Comparison of ENCODE assay signal across 9 cellular contexts in genomic region chr3:133663569-133664313, GRCh38. TPM values are rescaled to one million over a fixed set of nuclear protein-coding genes. Genes with fewer than 3 reads are reported as not detected.
DNase-seq lines count a peak whose midpoint lies in the region; ATAC-seq, FAIRE-seq and TF ChIP-seq lines count a peak whose summit lies in the region.
"Had no signal": no experiment of that assay in that cellular context is flagged by ENCODE, and none has a peak within 500 bp of the region (broad histone marks: within the 10 kb centered on the region; RNA-seq: fewer than 3 reads in every experiment).

No MANE protein-coding gene starts in this region.

- no TSS peak for BruUV-seq in HepG2 (replicated peaks; lab: Mats Ljungman, UMichigan)

- TF ChIP-seq RAD21 in HepG2 (CRISPR knock-in tag; IDR thresholded peaks at IDR 0.05) = peak; percentile 86

- H3K27me3 Mint-ChIP-seq in chondrocyte (ENCODE audit: low read depth) = no peaks in the 10 kb centered on the region

- peaks cover 44% of the 10 kb centered on the region for H3K79me2 ChIP-seq in HepG2 (ENCODE audit: insufficient read depth, low read length)

- in situ Hi-C loops in HepG2 (cut with HindIII; ENCODE audit: extremely low pct_ligation_motif_present, low pct_unique_long_range_greater_than_20kb) = loop anchor here (5.0 kb wide), 2 partner anchors 84 to 159 kb away; partner anchors contain the start of gene TF

- H3K36me3 Mint-ChIP-seq in chondrocyte (ENCODE audit: low read depth) = peaks cover 4% of the 10 kb centered on the region

- TF ChIP-seq EP300 in HepG2 (IDR thresholded peaks at IDR 0.05; ENCODE audit: low read depth in 2 of 2, low read length in 2 of 2) = 0 out of 4 replicates have a peak, but pooled peaks of 1 of the 2 experiments have one; percentile 9
- no peak for TF ChIP-seq EP300 in HepG2 (CRISPR knock-in tag; IDR thresholded peaks at IDR 0.05; ENCODE audit: borderline replicate concordance)

- no peaks in the 10 kb centered on the region for H3K9me3 ChIP-seq in HepG2 (ENCODE audit: low read length)

- peak overlapping the region; percentile 9 for H3K4me3 Mint-ChIP-seq in chondrocyte (ENCODE audit: unreplicated experiment)

- intact Hi-C loops in HepG2 (cut with micrococcal nuclease; ENCODE audit: unreplicated experiment) = loop anchor here (1.0 to 5.0 kb wide), 4 partner anchors 44 to 159 kb away; partner anchors contain the start of gene TF

- H3K4me1 Mint-ChIP-seq in chondrocyte (ENCODE audit: low read depth) = peaks cover 38% of the 10 kb centered on the region

- WGBS in HepG2 (ENCODE audit: low lambda C conversion rate) = 26% methylated on average over 7 of the region's 7 CpGs

- no peaks in the 10 kb centered on the region for H3K9me3 Mint-ChIP-seq in chondrocyte (ENCODE audit: low read depth)

- no peak overlapping the region; the same call in 1 of the 2 replicates for H3K9ac ChIP-seq in HepG2 (ENCODE audit: insufficient read depth, low read depth, low read length)

- no peak overlapping the region for H3K27ac ChIP-seq in HepG2 (ENCODE audit: extremely low read length, insufficient read depth, low read length)
- H3K27ac ChIP-seq: skin epidermis had no signal

- peak; percentile 94 for FAIRE-seq in HepG2 (lab: Jason Lieb, UNC)

- no peak for TF ChIP-seq POLR2A in HepG2 (IDR thresholded peaks at IDR 0.05; ENCODE audit: insufficient read depth in 1 of 2, low read depth in 2 of 2, low read length in 2 of 2)

- no peaks in the 10 kb centered on the region; a peak in 1 of 5 replicates for H3K27me3 ChIP-seq in HepG2 (ENCODE audit: control insufficient read depth in 1 of 2, insufficient read depth in 2 of 2, low read length in 2 of 2)

- peak overlapping the region; percentile 70 for H3K4me2 ChIP-seq in HepG2 (ENCODE audit: low read depth, low read length)

- DNase-seq in AG10803 (ENCODE audit: low read depth) (peak; percentile 48), NCI-H1436 (lab: John Stamatoyannopoulos, UW) (peak; percentile 80), chondrocyte (ENCODE audit: low spot score) (no peak), HepG2 (ENCODE audit: low spot score) (peak; percentile 82), T-helper 9 cell (no peak)

- peaks cover 0 to 2% of the 10 kb centered on the region in 2 experiments; a peak in 1 of 5 replicates for H3K36me3 ChIP-seq in HepG2 (replicated peaks in 1 of 2; ENCODE audit: control insufficient read depth in 1 of 2, insufficient read depth in 2 of 2, low read length in 2 of 2)

- ATAC-seq in HG02759 (IDR thresholded peaks at IDR 0.05; ENCODE audit: unreplicated experiment) (peak; percentile 46), SK-N-SH treated with all-trans-retinoic acid at 6 μM for 48 hours (peak; percentile 73), HepG2 (peak; percentile 79)

- POLR2A ChIA-PET in HepG2 (lab: Yijun Ruan, JAX) = interaction anchor here (0.6 to 1.6 kb wide), 8 partner anchors 40 to 136 kb away, joined by 3 to 11 read pairs (median 4); partner anchors contain the start of gene TF

- TF ChIP-seq CTCF in AG10803 (conservative IDR thresholded peaks at IDR 0.05; ENCODE audit: low read length) (peak; percentile 66), GM12874 (IDR thresholded peaks at IDR 0.05; ENCODE audit: insufficient read depth, low read depth, low read length) (peak; percentile 83), chondrocyte (IDR thresholded peaks at IDR 0.05) (peak; percentile 80), HepG2 (CRISPR knock-in tag; IDR thresholded peaks at IDR 0.05) (peak; percentile 87)

- peaks cover 79% of the 10 kb centered on the region for H3K4me1 ChIP-seq in HepG2 (ENCODE audit: insufficient read depth, low read length)

- no peak overlapping the region for H3K27ac Mint-ChIP-seq in chondrocyte (ENCODE audit: unreplicated experiment)

- H2AFZ ChIP-seq in HepG2 (ENCODE audit: low read length) = peak overlapping the region; percentile 59

- CTCF ChIA-PET in HepG2 (lab: Yijun Ruan, JAX; ENCODE audit: low intra/inter-chr PET ratio, low total read pairs) = interaction anchor here (0.8 to 2.7 kb wide), 5 partner anchors 79 to 158 kb away, joined by 4 to 10 read pairs (median 4); partner anchors contain the start of gene TF

- no peak overlapping the region for H3K4me3 ChIP-seq in AG10803 (ENCODE audit: low read length)
- peak overlapping the region in 1 of 3 experiments; percentile 30; a peak in 2 of 6 replicates for H3K4me3 ChIP-seq in HepG2 (replicated peaks in 1 of 3; ENCODE audit: insufficient read depth in 1 of 3, low read depth in 2 of 3, low read length in 3 of 3)
- H3K4me3 ChIP-seq: skin epidermis had no signal

- no peaks in the 10 kb centered on the region for H4K20me1 ChIP-seq in HepG2 (ENCODE audit: insufficient read depth, low read length)

TF ChIP-seq in SK-N-SH treated with all-trans-retinoic acid at 6 μM for 48 hours, 23 proteins besides CTCF, POLR2A, EP300 and RAD21 (continues in another document):
- TF ChIP-seq ARNTL (CRISPR knock-in tag; IDR thresholded peaks at IDR 0.05; ENCODE audit: borderline replicate concordance, low read depth) (no peak), ESRRG (CRISPR knock-in tag; IDR thresholded peaks at IDR 0.05) (no peak), ZFP30 (CRISPR knock-in tag; IDR thresholded peaks at IDR 0.05) (no peak), ZFP3 (CRISPR knock-in tag; IDR thresholded peaks at IDR 0.05) (no peak), CSDC2 (CRISPR knock-in tag; IDR thresholded peaks at IDR 0.05) (no peak), GLIS3 (CRISPR knock-in tag; IDR thresholded peaks at IDR 0.05) (no peak)

TF ChIP-seq in HepG2, 621 proteins besides CTCF, POLR2A, EP300 and RAD21 (continues in another document):
- TF ChIP-seq KLF16 (CRISPR knock-in tag; IDR thresholded peaks at IDR 0.05) (0 out of 4 replicates have a peak, but pooled peaks of 1 of the 2 experiments have one; percentile 49), ZNF354B (CRISPR knock-in tag; IDR thresholded peaks at IDR 0.05) (no peak), SMAD3 (CRISPR knock-in tag; IDR thresholded peaks at IDR 0.05) (peak; percentile 53; the same call in 1 of the 2 replicates), ZNF607 (CRISPR knock-in tag; IDR thresholded peaks at IDR 0.05; ENCODE audit: borderline replicate concordance) (0 out of 2 replicates have a peak, but pooled peaks have one; percentile 8), PHF21A (CRISPR knock-in tag; IDR thresholded peaks at IDR 0.05) (peak; percentile 25; the same call in 1 of the 2 replicates), SMC3 (IDR thresholded peaks at IDR 0.05; ENCODE audit: low read length) (peak; percentile 94), NR2F6 (IDR thresholded peaks at IDR 0.05) (peak; percentile 55), NR2F6 (CRISPR knock-in tag; IDR thresholded peaks at IDR 0.05) (peak; percentile 55), ATF3 (CRISPR knock-in tag; IDR thresholded peaks at IDR 0.05) (no peak), HMG20A (CRISPR knock-in tag; IDR thresholded peaks at IDR 0.05; ENCODE audit: borderline replicate concordance) (peak; percentile 55; the same call in 1 of the 2 replicates), ZNF614 (CRISPR knock-in tag; IDR thresholded peaks at IDR 0.05; ENCODE audit: borderline replicate concordance) (0 out of 2 replicates have a peak, but pooled peaks have one; percentile 55), ETV5 (CRISPR knock-in tag; IDR thresholded peaks at IDR 0.05; ENCODE audit: borderline replicate concordance) (0 out of 2 replicates have a peak, but pooled peaks have one; percentile 36), MYPOP (CRISPR knock-in tag; IDR thresholded peaks at IDR 0.05) (peak; percentile 60; the same call in 1 of the 2 replicates)

RNA-seq across cellular contexts. Expression of gene TOPBP1, which starts 2.0 kb away (rescaled TPM):
- 16.5 to 22.8 TPM (median 18.1 TPM) in 3 replicates for total RNA-seq in chondrocyte
- total RNA-seq in HepG2 (2016; rRNA removed; fragmentation: Illumina TruSeq; extraction: Trizol) = 42.9 and 59.3 TPM in 2 replicates
- 12.5 and 13.2 TPM in 2 replicates for total RNA-seq in HepG2 (2016; cell fraction: cytosol; rRNA removed; fragmentation: Illumina TruSeq; extraction: Trizol; ENCODE audit: low read depth)
- total RNA-seq in HepG2 (2016; cell fraction: insoluble cytoplasmic fraction; rRNA removed; fragmentation: Illumina TruSeq; extraction: Trizol) = 41.9 and 62.6 TPM in 2 replicates
- 30.0 and 35.4 TPM in 2 replicates for total RNA-seq in HepG2 (2016; cell fraction: membrane; rRNA removed; fragmentation: Illumina TruSeq; extraction: Trizol)
- total RNA-seq in HepG2 (2016; cell fraction: nucleus; rRNA removed; fragmentation: Illumina TruSeq; extraction: Trizol) = 56.6 and 67.4 TPM in 2 replicates
- 15.5 and 24.3 TPM in 2 replicates for polyA plus RNA-seq in HepG2 (2011; rRNA removed)
- 8.5 and 8.6 TPM in 2 replicates for polyA plus RNA-seq in HepG2 (2011; cell fraction: cytosol; rRNA removed)
- 41.0 and 46.8 TPM in 2 replicates for polyA plus RNA-seq in HepG2 (2011; cell fraction: nucleus; rRNA removed)
- 12.5 and 16.7 TPM in 2 replicates for polyA plus RNA-seq in HepG2 (2012)
- 3.0 and 3.5 TPM in 2 replicates for polyA plus RNA-seq in HepG2 (2016; cell fraction: cytosol; fragmentation: Illumina TruSeq; extraction: Trizol; ENCODE audit: low read depth)
- polyA plus RNA-seq in HepG2 (2016; cell fraction: insoluble cytoplasmic fraction; fragmentation: Illumina TruSeq; extraction: Trizol; ENCODE audit: low read depth) = 36.7 and 42.1 TPM in 2 replicates
- 12.7 and 14.9 TPM in 2 replicates for polyA plus RNA-seq in HepG2 (2016; cell fraction: membrane; fragmentation: Illumina TruSeq; extraction: Trizol; ENCODE audit: low read depth)
- 65.4 and 74.6 TPM in 2 replicates for polyA plus RNA-seq in HepG2 (2016; cell fraction: nucleus; fragmentation: Illumina TruSeq; extraction: Trizol; ENCODE audit: insufficient read depth, low read depth)
- 16.5 and 72.6 TPM in 2 replicates for polyA minus RNA-seq in HepG2 (2011; rRNA and poly(A)+ RNA removed; ENCODE audit: low replicate concordance)
- polyA minus RNA-seq in HepG2 (2011; cell fraction: cytosol; rRNA and poly(A)+ RNA removed) = 8.1 and 9.6 TPM in 2 replicates
- 58.9 and 72.9 TPM in 2 replicates for polyA minus RNA-seq in HepG2 (2011; cell fraction: nucleus; rRNA and poly(A)+ RNA removed)

Comparison
In these comparisons a context has a peak if more than half of its experiments do, and no peak if none do; other contexts are left out.
1. DNase-seq: peak in AG10803 (single experiment), NCI-H1436 (single experiment) and HepG2 (single experiment); none in chondrocyte (single experiment) and T-helper 9 cell (single experiment).
2. Peak in every context shown above with its lines, with median percentiles within 50 percentile points of each other: CTCF ChIP-seq and ATAC-seq.